Comparison of ENCODE assay signal across 22 cellular contexts in the genomic region with DNA sequence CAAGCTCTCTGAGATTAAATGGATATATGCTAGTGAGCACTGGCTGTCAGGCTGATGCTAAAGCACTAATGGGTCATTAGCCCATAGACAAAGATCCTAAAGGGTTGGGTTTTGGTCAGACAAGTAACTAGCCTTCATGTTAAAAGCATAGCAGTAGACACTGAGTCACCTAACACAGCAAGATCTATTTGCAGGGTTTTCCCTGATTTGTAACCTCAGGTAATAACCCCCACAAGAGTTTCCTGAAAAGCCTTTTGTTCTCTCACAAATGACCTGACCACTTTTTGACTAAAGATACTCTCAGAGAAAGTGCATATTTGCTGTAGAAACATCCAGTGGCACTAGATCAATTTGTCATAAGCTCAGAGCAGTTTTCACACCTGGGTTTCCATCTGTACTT.
DNase-seq lines count a peak whose midpoint lies in the region; ATAC-seq, FAIRE-seq and TF ChIP-seq lines count a peak whose summit lies in the region.
"Had no signal": no experiment of that assay in that cellular context is flagged by ENCODE, and none has a peak within 500 bp of the region (broad histone marks: within the 10 kb centered on the region; RNA-seq: fewer than 3 reads in every experiment).

No MANE protein-coding gene starts in this region.

- H3K27ac Mint-ChIP-seq in MCF 10A (ENCODE audit: low read depth, unreplicated experiment): no peak overlapping the region
- H3K27ac Mint-ChIP-seq: B cell; CD4-positive, CD25-positive, alpha-beta regulatory T cell; CD8-positive, alpha-beta T cell; GM23338; H9 had no signal

- BruUV-seq in mammary epithelial cell (replicated peaks; lab: Mats Ljungman, UMichigan) (no TSS peak), MCF 10A (replicated peaks; lab: Mats Ljungman, UMichigan) (no TSS peak)

- H3K4me3 ChIP-seq in mammary epithelial cell (replicated peaks in 1 of 3; ENCODE audit: insufficient read depth in 1 of 3, low read depth in 2 of 3, low read length in 3 of 3) (no peak overlapping the region), bronchial epithelial cell (ENCODE audit: low read depth, low read length) (no peak overlapping the region)
- H3K4me3 ChIP-seq: BLaER1, GM23338 had no signal

- H3K36me3 ChIP-seq in mammary epithelial cell (ENCODE audit: insufficient read depth, low read length): no peaks in the 10 kb centered on the region
- no peaks in the 10 kb centered on the region for H3K36me3 ChIP-seq in bronchial epithelial cell (ENCODE audit: control insufficient read depth, insufficient read depth, low read length)
- H3K36me3 ChIP-seq: BLaER1 had no signal

- no peaks in the 10 kb centered on the region for H3K36me3 Mint-ChIP-seq in MCF 10A (ENCODE audit: insufficient read depth, unreplicated experiment)
- H3K36me3 Mint-ChIP-seq: CD4-positive, CD25-positive, alpha-beta regulatory T cell; CD8-positive, alpha-beta T cell had no signal

- POLR2A ChIA-PET in MCF 10A (lab: Yijun Ruan, JAX): interaction anchor here (0.5 to 1.1 kb wide), 2 partner anchors 11 to 91 kb away, joined by 3 read pairs; no protein-coding TSS in a partner anchor

- peaks cover 9% of the 10 kb centered on the region for H3K4me1 Mint-ChIP-seq in MCF 10A (ENCODE audit: insufficient read depth, unreplicated experiment)
- H3K4me1 Mint-ChIP-seq: B cell; CD4-positive, CD25-positive, alpha-beta regulatory T cell; GM23338; H9 had no signal

- in situ Hi-C loops in mammary epithelial cell (cut with MboI; ENCODE audit: low sequenced_read_pairs in 2 of 2): no loop called here

- H3K27me3 ChIP-seq in mammary epithelial cell (ENCODE audit: insufficient read depth, low read length) (no peaks in the 10 kb centered on the region), bronchial epithelial cell (ENCODE audit: control insufficient read depth, insufficient read depth, low read length) (no peaks in the 10 kb centered on the region)
- H3K27me3 ChIP-seq: BLaER1 had no signal

- peak; percentile 91 for DNase-seq in mammary epithelial cell
- no peak for DNase-seq in MCF 10A (ENCODE audit: unreplicated experiment)
- peak; percentile 35 for DNase-seq in bronchial epithelial cell (ENCODE audit: low read depth)
- peak; percentile 6 for DNase-seq in kidney tubule cell (ENCODE audit: low spot score)
- no peak for DNase-seq in NK-92 (lab: John Stamatoyannopoulos, UW; ENCODE audit: unreplicated experiment)
- no peak for DNase-seq in activated T-cell treated with anti-CD3 and anti-CD28 coated beads, Interleukin-2, amount 50 U/mL, for 1 hour
- DNase-seq: Caco-2; CD4-positive, CD25-positive, alpha-beta regulatory T cell; CD8-positive, alpha-beta T cell; DMS153; DND-41; H9 had no signal

- H3K4me2 ChIP-seq in mammary epithelial cell (ENCODE audit: insufficient read depth, low read depth, low read length): no peak overlapping the region
- H3K4me2 ChIP-seq: BLaER1, GM23338 had no signal

- no peaks in the 10 kb centered on the region for H3K79me2 ChIP-seq in mammary epithelial cell (ENCODE audit: insufficient read depth, low read length)

- dilution Hi-C loops in mammary epithelial cell (cut with HindIII; ENCODE audit: low sequenced_read_pairs): no loop called here

- FAIRE-seq in bronchial epithelial cell (lab: Jason Lieb, UNC): no peak
- FAIRE-seq: A204.1, G401.6, GM12892 had no signal

- H3K27me3 Mint-ChIP-seq in MCF 10A (ENCODE audit: insufficient read depth, unreplicated experiment): peaks cover 48% of the 10 kb centered on the region
- H3K27me3 Mint-ChIP-seq: B cell; CD4-positive, CD25-positive, alpha-beta regulatory T cell had no signal

- no peak overlapping the region for H3K4me3 Mint-ChIP-seq in MCF 10A (ENCODE audit: unreplicated experiment)
- H3K4me3 Mint-ChIP-seq: B cell; CD4-positive, CD25-positive, alpha-beta regulatory T cell; CD8-positive, alpha-beta T cell; GM23338; H9 had no signal

- peak overlapping the region; percentile 24 for H2AFZ ChIP-seq in mammary epithelial cell (ENCODE audit: low read depth, low read length)
- H2AFZ ChIP-seq: GM23338 had no signal

- H3K9me3 Mint-ChIP-seq in MCF 10A (ENCODE audit: unreplicated experiment): no peaks in the 10 kb centered on the region
- H3K9me3 Mint-ChIP-seq: GM23338 had no signal

- H4K20me1 ChIP-seq in mammary epithelial cell (ENCODE audit: insufficient read depth, low read length): no peaks in the 10 kb centered on the region
- H4K20me1 ChIP-seq: BLaER1 had no signal

- no peak for ATAC-seq in HG03280 (IDR thresholded peaks at IDR 0.05; ENCODE audit: unreplicated experiment)
- ATAC-seq: CD8-positive, alpha-beta T cell; GM23338; HCT116 had no signal

- no peak for TF ChIP-seq CTCF in mammary epithelial cell (conservative IDR thresholded peaks at IDR 0.05 in 1 of 2, IDR thresholded peaks at IDR 0.05 in 1 of 2; ENCODE audit: extremely low read depth in 1 of 2, insufficient read depth in 1 of 2, low read depth in 1 of 2, low read length in 2 of 2)
- TF ChIP-seq CTCF in MCF 10A (IDR thresholded peaks at IDR 0.05; ENCODE audit: unreplicated experiment): no peak
- no peak for TF ChIP-seq CTCF in bronchial epithelial cell (IDR thresholded peaks at IDR 0.05; ENCODE audit: insufficient read depth, low read length, severe bottlenecking)

- peaks cover 33% of the 10 kb centered on the region for H3K4me1 ChIP-seq in mammary epithelial cell (ENCODE audit: insufficient read depth, low read length)
- H3K4me1 ChIP-seq: BLaER1, Caco-2 had no signal

- H3K27ac ChIP-seq in mammary epithelial cell (ENCODE audit: insufficient read depth, low read depth, low read length): peak overlapping the region; percentile 36
- H3K27ac ChIP-seq: 22Rv1, BLaER1, C4-2B had no signal

- CTCF ChIA-PET in mammary epithelial cell (lab: Charles Lee; ENCODE audit: low non-redundant PET): no interaction called here
- CTCF ChIA-PET in MCF 10A (lab: Yijun Ruan, JAX): no interaction called here

- no peaks in the 10 kb centered on the region for H3K9me3 ChIP-seq in mammary epithelial cell (replicated peaks; ENCODE audit: insufficient read depth, low read length)
- H3K9me3 ChIP-seq: BLaER1, Caco-2 had no signal

- intact Hi-C loops in mammary epithelial cell (cut with micrococcal nuclease): no loop called here
- intact Hi-C loops in MCF 10A (cut with micrococcal nuclease): no loop called here

- no peak overlapping the region for H3K9ac ChIP-seq in mammary epithelial cell (ENCODE audit: insufficient read depth, low read length)
- H3K9ac ChIP-seq: BLaER1 had no signal

Comparison
In these comparisons a context has a peak if more than half of its experiments do, and no peak if none do; other contexts are left out.
1. DNase-seq: peak in mammary epithelial cell (single experiment), bronchial epithelial cell (single experiment) and kidney tubule cell (single experiment); none in MCF 10A (single experiment), NK-92 (single experiment) and activated T-cell treated with anti-CD3 and anti-CD28 coated beads, Interleukin-2, amount 50 U/mL, for 1 hour (single experiment).